Comparison of ENCODE assay signal across 8 cellular contexts in the genomic region with DNA sequence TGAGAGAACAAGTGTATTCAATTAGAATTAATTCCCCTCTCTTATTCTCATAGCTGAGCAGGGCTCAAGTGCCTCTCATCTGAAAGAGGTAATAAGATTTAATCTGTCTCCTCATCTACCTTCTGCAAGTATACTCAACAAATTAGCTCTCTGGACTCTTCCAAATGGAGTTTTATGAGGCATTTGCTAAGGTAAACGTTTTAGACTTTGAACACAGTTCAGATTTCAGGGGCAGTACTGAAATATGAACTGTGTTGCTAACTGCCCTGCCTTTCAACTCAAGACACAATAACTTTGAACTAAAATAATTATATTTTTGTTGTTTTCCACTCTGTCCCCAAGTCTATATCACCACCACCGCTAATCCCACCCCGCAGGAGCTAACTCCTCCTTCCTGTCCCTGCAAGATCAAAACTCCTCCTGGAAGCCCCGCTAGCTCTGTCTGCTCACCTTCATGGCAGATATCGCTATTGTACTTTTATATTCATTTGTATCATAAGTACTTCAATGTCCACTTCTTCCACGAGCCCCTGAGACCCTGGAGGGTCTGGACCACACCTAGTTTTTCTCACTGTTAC.
DNase-seq lines count a peak whose midpoint lies in the region; ATAC-seq, FAIRE-seq and TF ChIP-seq lines count a peak whose summit lies in the region.
"Not testable (repeated sequence)": the region's sequence is repeated elsewhere in the genome, so short reads cannot be mapped to it uniquely, and the experiment has no call there.

No MANE protein-coding gene starts in this region.

- in situ Hi-C loops in GM12878 (cut with MboI): loop anchor here (10.0 kb wide), 1 partner anchor 324 kb away; no protein-coding TSS in a partner anchor

- not testable (repeated sequence) for BruUV-seq in GM12878 (replicated peaks; lab: Mats Ljungman, UMichigan)

- H3K9me3 Mint-ChIP-seq in activated CD4-positive, alpha-beta T cell treated with anti-CD3 and anti-CD28 coated beads for 36 hours (ENCODE audit: low read depth); neural crest cell; stimulated activated naive B cell treated with anti-CD40 and anti-IgM and Interleukin-4, amounts not matched to agents 10 μg/mL and 1 μg/mL and 100 μg/mL, for 72 hours: not testable (repeated sequence)

- 55% methylated on average over 6 of the region's 6 CpGs for WGBS in HUES64
- 64% methylated on average over 6 of the region's 6 CpGs for WGBS in GM12878 (ENCODE audit: insufficient coverage, insufficient replicate concordance, low lambda C conversion rate, missing lambda C conversion rate)

- not testable (repeated sequence) for H3K36me3 Mint-ChIP-seq in activated CD4-positive, alpha-beta T cell treated with anti-CD3 and anti-CD28 coated beads for 36 hours (ENCODE audit: low read depth); neural crest cell (ENCODE audit: low read depth); stimulated activated naive B cell treated with anti-CD40 and anti-IgM and Interleukin-4, amounts not matched to agents 10 μg/mL and 1 μg/mL and 100 μg/mL, for 72 hours

- not testable (repeated sequence) for H3K27me3 ChIP-seq in BJ (ENCODE audit: control insufficient read depth, insufficient read depth, low read length); HUES64 (ENCODE audit: insufficient read depth, low read length); GM12878 (replicated peaks in 1 of 2; ENCODE audit: control insufficient read depth in 2 of 2, insufficient read depth in 2 of 2, low read length in 1 of 2); layer of hippocampus (ENCODE audit: control insufficient read depth, insufficient read depth, low read length)

- H3K4me1 ChIP-seq in HUES64 (ENCODE audit: insufficient read depth, low read length); GM12878 (ENCODE audit: control insufficient read depth, insufficient read depth, low read length): not testable (repeated sequence)

- TF ChIP-seq RAD21 in GM12878 (IDR thresholded peaks at IDR 0.05; ENCODE audit: insufficient read depth, low read depth, low read length): not testable (repeated sequence)

- H3K4me3 ChIP-seq in BJ (ENCODE audit: low read depth, low read length) (peak overlapping the region; percentile 50), HUES64 (ENCODE audit: low read length) (peak overlapping the region; percentile 63), epithelial cell of proximal tubule (ENCODE audit: low read depth, low read length) (peak overlapping the region; percentile 67)
- H3K4me3 ChIP-seq in GM12878: not testable (repeated sequence)

- SMC1A ChIA-PET in GM12878 (lab: Charles Lee; ENCODE audit: uncharacterized antibody, unreplicated experiment): not testable (repeated sequence)

- intact Hi-C loops in activated CD4-positive, alpha-beta T cell treated with anti-CD3 and anti-CD28 coated beads for 36 hours (cut with DNase I, micrococcal nuclease): loop anchor here (1.0 to 5.0 kb wide), 7 partner anchors 86 to 767 kb away; partner anchors contain the start of gene ZNF518B (in 1 of the 2)
- intact Hi-C loops in GM12878 (cut with micrococcal nuclease; ENCODE audit: unreplicated experiment): not testable (repeated sequence)

- POLR2A ChIA-PET in BJ (lab: Charles Lee): interaction anchor here (0.6 kb wide), 1 partner anchor 915 kb away, joined by 7 read pairs; no protein-coding TSS in a partner anchor
- POLR2A ChIA-PET in activated CD4-positive, alpha-beta T cell treated with anti-CD3 and anti-CD28 coated beads for 36 hours (lab: Charles Lee); GM12878 (lab: Charles Lee): not testable (repeated sequence)

- CTCF ChIA-PET in BJ (lab: Yijun Ruan, JAX) (interaction anchor here (1.2 kb wide), 1 partner anchor 13 kb away, joined by 5 read pairs; no protein-coding TSS in a partner anchor), GM12878 (lab: Yijun Ruan, JAX) (interaction anchor here (0.6 to 1.4 kb wide), 2 partner anchors 14 to 77 kb away, joined by 3 read pairs; no protein-coding TSS in a partner anchor)
- CTCF ChIA-PET in activated CD4-positive, alpha-beta T cell treated with anti-CD3 and anti-CD28 coated beads for 36 hours (lab: Charles Lee): interaction anchor here (1.2 to 1.4 kb wide), 2 partner anchors 158 to 329 kb away, joined by 3 to 6 read pairs; no protein-coding TSS in a partner anchor

- not testable (repeated sequence) for H3K36me3 ChIP-seq in BJ (ENCODE audit: control insufficient read depth, insufficient read depth, low read length); HUES64 (ENCODE audit: insufficient read depth, low read length); GM12878 (ENCODE audit: control insufficient read depth in 2 of 2, insufficient read depth in 2 of 2, low read length in 1 of 2)

- not testable (repeated sequence) for H3K9me3 ChIP-seq in HUES64 (ENCODE audit: insufficient read depth, low read depth, low read length); GM12878 (replicated peaks; ENCODE audit: control insufficient read depth, insufficient read depth, low read length)

- peaks cover 23% of the 10 kb centered on the region for H3K4me1 Mint-ChIP-seq in activated CD4-positive, alpha-beta T cell treated with anti-CD3 and anti-CD28 coated beads for 36 hours
- peaks cover 15% of the 10 kb centered on the region for H3K4me1 Mint-ChIP-seq in neural crest cell
- peaks cover 7 to 15% of the 10 kb centered on the region in 2 donors for H3K4me1 Mint-ChIP-seq in stimulated activated naive B cell treated with anti-CD40 and anti-IgM and Interleukin-4, amounts not matched to agents 10 μg/mL and 1 μg/mL and 100 μg/mL, for 72 hours

- H3K4me2 ChIP-seq in GM12878 (ENCODE audit: control insufficient read depth, insufficient read depth): peak overlapping the region; percentile 22; the same call in 1 of the 2 replicates

- H2AFZ ChIP-seq in GM12878 (ENCODE audit: control insufficient read depth, low read depth, low read length): peak overlapping the region; percentile 39; the same call in 1 of the 2 replicates

- not testable (repeated sequence) for ATAC-seq in activated CD4-positive, alpha-beta T cell treated with anti-CD3 and anti-CD28 coated beads for 36 hours; GM12878; stimulated activated naive B cell treated with anti-CD40 and anti-IgM and Interleukin-4, amounts not matched to agents 10 μg/mL and 1 μg/mL and 100 μg/mL, for 72 hours (replicated peaks)

- H4K20me1 ChIP-seq in GM12878 (ENCODE audit: control insufficient read depth, insufficient read depth): not testable (repeated sequence)

- not testable (repeated sequence) for H3K9ac ChIP-seq in HUES64 (ENCODE audit: low read depth, low read length); GM12878 (ENCODE audit: control insufficient read depth, insufficient read depth, low read length)

- H3K27me3 Mint-ChIP-seq in activated CD4-positive, alpha-beta T cell treated with anti-CD3 and anti-CD28 coated beads for 36 hours; neural crest cell (ENCODE audit: low read depth); stimulated activated naive B cell treated with anti-CD40 and anti-IgM and Interleukin-4, amounts not matched to agents 10 μg/mL and 1 μg/mL and 100 μg/mL, for 72 hours: not testable (repeated sequence)

- not testable (repeated sequence) for FAIRE-seq in GM12878 (lab: Jason Lieb, UNC)

- H3K4me3 Mint-ChIP-seq in activated CD4-positive, alpha-beta T cell treated with anti-CD3 and anti-CD28 coated beads for 36 hours: peak overlapping the region; percentile 76
- peak overlapping the region; percentile 82 for H3K4me3 Mint-ChIP-seq in neural crest cell
- H3K4me3 Mint-ChIP-seq in stimulated activated naive B cell treated with anti-CD40 and anti-IgM and Interleukin-4, amounts not matched to agents 10 μg/mL and 1 μg/mL and 100 μg/mL, for 72 hours: peak overlapping the region; percentile 84 to 90

- H3K27ac Mint-ChIP-seq in activated CD4-positive, alpha-beta T cell treated with anti-CD3 and anti-CD28 coated beads for 36 hours: peak overlapping the region; percentile 76
- H3K27ac Mint-ChIP-seq in neural crest cell (ENCODE audit: unreplicated experiment): peak overlapping the region; percentile 19
- not testable (repeated sequence) for H3K27ac Mint-ChIP-seq in stimulated activated naive B cell treated with anti-CD40 and anti-IgM and Interleukin-4, amounts not matched to agents 10 μg/mL and 1 μg/mL and 100 μg/mL, for 72 hours

- not testable (repeated sequence) for TF ChIP-seq EP300 in GM12878 (IDR thresholded peaks at IDR 0.05; ENCODE audit: borderline replicate concordance in 1 of 2, control insufficient read depth in 1 of 2, low read depth in 2 of 2, low read length in 2 of 2)

- H3K27ac ChIP-seq in HUES64 (ENCODE audit: low read depth, low read length); GM12878 (ENCODE audit: control insufficient read depth, insufficient read depth): not testable (repeated sequence)
- peak overlapping the region; percentile 78 for H3K27ac ChIP-seq in layer of hippocampus (ENCODE audit: low read depth, low read length)

- RAD21 ChIA-PET in GM12878 (lab: Charles Lee; ENCODE audit: unreplicated experiment): not testable (repeated sequence)

- not testable (repeated sequence) for H3K79me2 ChIP-seq in GM12878 (ENCODE audit: control insufficient read depth, insufficient read depth, low read length)

- not testable (repeated sequence) for DNase-seq in BJ (ENCODE audit: low read depth); activated CD4-positive, alpha-beta T cell treated with anti-CD3 and anti-CD28 coated beads for 36 hours; GM12878 (ENCODE audit: low read depth, low spot score); epithelial cell of proximal tubule (ENCODE audit: low read depth); neural crest cell (ENCODE audit: low read depth, low spot score); stimulated activated naive B cell treated with anti-CD40 and anti-IgM and Interleukin-4, amounts not matched to agents 10 μg/mL and 1 μg/mL and 100 μg/mL, for 72 hours

- TF ChIP-seq CTCF in BJ (IDR thresholded peaks at IDR 0.05; ENCODE audit: insufficient read depth, low read depth, low read length); GM12878 (IDR thresholded peaks at IDR 0.05 in 2 of 3, conservative IDR thresholded peaks at IDR 0.05 in 1 of 3; ENCODE audit: control insufficient read depth in 2 of 3, extremely low read depth in 1 of 3, insufficient read depth in 1 of 3, low read depth in 3 of 3, low read length in 3 of 3); epithelial cell of proximal tubule (conservative IDR thresholded peaks at IDR 0.05; ENCODE audit: low read depth, low read length); neural crest cell (conservative IDR thresholded peaks at IDR 0.05): not testable (repeated sequence)

- not testable (repeated sequence) for TF ChIP-seq POLR2A in GM12878 (IDR thresholded peaks at IDR 0.05; ENCODE audit: low read depth, low read length)
